In the genomic region with DNA sequence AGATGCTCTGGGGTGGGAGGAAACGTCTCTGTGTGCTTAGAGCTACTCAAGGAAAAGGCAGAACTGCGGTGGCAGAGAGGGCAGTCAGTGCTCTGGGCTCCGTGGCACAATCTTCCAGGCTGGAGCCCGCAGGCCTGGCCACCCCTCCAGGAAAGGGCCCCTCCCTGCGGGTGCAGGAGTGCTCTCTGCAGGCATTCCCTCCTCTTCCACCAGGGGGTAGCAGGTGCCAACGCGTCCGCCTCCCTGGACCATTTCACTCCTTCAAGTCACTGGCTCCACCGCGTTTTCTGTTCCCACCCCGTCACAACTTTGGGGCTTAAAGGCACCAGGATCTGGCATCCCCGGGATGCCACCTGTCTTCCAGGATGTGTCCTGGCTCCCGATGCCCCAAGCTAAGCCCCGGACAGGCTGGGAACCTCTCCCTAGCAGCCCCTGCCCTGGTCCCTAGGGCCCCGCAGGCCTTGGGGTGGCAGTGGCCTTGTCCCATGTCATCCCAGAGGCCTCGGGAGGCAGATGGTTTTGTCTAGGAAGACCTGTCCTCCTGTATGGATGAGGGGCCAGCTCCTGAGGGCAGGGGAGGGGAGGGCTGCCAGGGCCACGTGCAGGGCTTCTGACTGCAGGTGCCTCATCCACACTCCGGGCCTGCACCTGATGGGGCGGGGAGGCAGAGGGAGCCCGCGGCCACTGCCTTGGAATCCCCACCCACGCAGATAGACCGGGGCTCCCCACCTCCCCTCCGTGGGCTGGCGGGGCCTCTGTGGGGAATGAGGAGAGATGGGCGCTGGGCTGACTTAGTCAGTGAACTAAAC, we compare ENCODE assay signal across 1 cellular context.
A peak's percentile ranks its signal among the peaks of the same experiment; 100 is the strongest.
TF ChIP-seq lines count a peak whose summit lies in the region.

No MANE protein-coding gene starts in this region.

TF ChIP-seq in HepG2, 621 proteins besides CTCF, POLR2A, EP300 and RAD21:
- TF ChIP-seq CCAR2 (optimal IDR thresholded peaks at IDR 0.05; ENCODE audit: low read depth, low read length): no peak
- no peak for TF ChIP-seq AGO2 (optimal IDR thresholded peaks at IDR 0.05; ENCODE audit: low read depth, low read length)
- TF ChIP-seq ZSCAN31 (CRISPR knock-in tag; IDR thresholded peaks at IDR 0.05; ENCODE audit: low read depth): no peak
- TF ChIP-seq, protein P1, sequence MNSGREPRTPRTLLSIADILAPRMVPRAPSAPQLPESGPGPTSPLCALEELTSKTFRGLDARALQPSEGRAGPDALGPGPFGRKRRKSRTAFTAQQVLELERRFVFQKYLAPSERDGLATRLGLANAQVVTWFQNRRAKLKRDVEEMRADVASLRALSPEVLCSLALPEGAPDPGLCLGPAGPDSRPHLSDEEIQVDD (CRISPR knock-in tag; IDR thresholded peaks at IDR 0.05; ENCODE audit: borderline replicate concordance): no peak
- TF ChIP-seq KDM2A (CRISPR knock-in tag; IDR thresholded peaks at IDR 0.05; ENCODE audit: borderline replicate concordance, low read depth): peak; percentile 49; the same call in 1 of the 2 replicates
- TF ChIP-seq, protein P2, sequence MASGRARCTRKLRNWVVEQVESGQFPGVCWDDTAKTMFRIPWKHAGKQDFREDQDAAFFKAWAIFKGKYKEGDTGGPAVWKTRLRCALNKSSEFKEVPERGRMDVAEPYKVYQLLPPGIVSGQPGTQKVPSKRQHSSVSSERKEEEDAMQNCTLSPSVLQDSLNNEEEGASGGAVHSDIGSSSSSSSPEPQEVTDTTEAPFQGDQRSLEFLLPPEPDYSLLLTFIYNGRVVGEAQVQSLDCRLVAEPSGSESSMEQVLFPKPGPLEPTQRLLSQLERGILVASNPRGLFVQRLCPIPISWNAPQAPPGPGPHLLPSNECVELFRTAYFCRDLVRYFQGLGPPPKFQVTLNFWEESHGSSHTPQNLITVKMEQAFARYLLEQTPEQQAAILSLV (CRISPR knock-in tag; IDR thresholded peaks at IDR 0.05; ENCODE audit: borderline replicate concordance): 0 out of 2 replicates have a peak, but pooled peaks have one; percentile 14
- no peak for TF ChIP-seq NR2F6 (IDR thresholded peaks at IDR 0.05)
- no peak for TF ChIP-seq NR2F6 (CRISPR knock-in tag; IDR thresholded peaks at IDR 0.05)
- peak; percentile 80 for TF ChIP-seq XRCC5 (optimal IDR thresholded peaks at IDR 0.05; ENCODE audit: low read length)
- TF ChIP-seq, protein P3, sequence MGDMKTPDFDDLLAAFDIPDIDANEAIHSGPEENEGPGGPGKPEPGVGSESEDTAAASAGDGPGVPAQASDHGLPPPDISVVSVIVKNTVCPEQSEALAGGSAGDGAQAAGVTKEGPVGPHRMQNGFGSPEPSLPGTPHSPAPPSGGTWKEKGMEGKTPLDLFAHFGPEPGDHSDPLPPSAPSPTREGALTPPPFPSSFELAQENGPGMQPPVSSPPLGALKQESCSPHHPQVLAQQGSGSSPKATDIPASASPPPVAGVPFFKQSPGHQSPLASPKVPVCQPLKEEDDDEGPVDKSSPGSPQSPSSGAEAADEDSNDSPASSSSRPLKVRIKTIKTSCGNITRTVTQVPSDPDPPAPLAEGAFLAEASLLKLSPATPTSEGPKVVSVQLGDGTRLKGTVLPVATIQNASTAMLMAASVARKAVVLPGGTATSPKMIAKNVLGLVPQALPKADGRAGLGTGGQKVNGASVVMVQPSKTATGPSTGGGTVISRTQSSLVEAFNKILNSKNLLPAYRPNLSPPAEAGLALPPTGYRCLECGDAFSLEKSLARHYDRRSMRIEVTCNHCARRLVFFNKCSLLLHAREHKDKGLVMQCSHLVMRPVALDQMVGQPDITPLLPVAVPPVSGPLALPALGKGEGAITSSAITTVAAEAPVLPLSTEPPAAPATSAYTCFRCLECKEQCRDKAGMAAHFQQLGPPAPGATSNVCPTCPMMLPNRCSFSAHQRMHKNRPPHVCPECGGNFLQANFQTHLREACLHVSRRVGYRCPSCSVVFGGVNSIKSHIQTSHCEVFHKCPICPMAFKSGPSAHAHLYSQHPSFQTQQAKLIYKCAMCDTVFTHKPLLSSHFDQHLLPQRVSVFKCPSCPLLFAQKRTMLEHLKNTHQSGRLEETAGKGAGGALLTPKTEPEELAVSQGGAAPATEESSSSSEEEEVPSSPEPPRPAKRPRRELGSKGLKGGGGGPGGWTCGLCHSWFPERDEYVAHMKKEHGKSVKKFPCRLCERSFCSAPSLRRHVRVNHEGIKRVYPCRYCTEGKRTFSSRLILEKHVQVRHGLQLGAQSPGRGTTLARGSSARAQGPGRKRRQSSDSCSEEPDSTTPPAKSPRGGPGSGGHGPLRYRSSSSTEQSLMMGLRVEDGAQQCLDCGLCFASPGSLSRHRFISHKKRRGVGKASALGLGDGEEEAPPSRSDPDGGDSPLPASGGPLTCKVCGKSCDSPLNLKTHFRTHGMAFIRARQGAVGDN (CRISPR knock-in tag; IDR thresholded peaks at IDR 0.05): peak; percentile 25; the same call in 1 of the 2 replicates
- TF ChIP-seq EED (CRISPR knock-in tag; IDR thresholded peaks at IDR 0.05): 0 out of 2 replicates have a peak, but pooled peaks have one; percentile 16
- TF ChIP-seq MXI1 (IDR thresholded peaks at IDR 0.05; ENCODE audit: borderline replicate concordance, low read depth, low read length): no peak
- TF ChIP-seq, protein P4, sequence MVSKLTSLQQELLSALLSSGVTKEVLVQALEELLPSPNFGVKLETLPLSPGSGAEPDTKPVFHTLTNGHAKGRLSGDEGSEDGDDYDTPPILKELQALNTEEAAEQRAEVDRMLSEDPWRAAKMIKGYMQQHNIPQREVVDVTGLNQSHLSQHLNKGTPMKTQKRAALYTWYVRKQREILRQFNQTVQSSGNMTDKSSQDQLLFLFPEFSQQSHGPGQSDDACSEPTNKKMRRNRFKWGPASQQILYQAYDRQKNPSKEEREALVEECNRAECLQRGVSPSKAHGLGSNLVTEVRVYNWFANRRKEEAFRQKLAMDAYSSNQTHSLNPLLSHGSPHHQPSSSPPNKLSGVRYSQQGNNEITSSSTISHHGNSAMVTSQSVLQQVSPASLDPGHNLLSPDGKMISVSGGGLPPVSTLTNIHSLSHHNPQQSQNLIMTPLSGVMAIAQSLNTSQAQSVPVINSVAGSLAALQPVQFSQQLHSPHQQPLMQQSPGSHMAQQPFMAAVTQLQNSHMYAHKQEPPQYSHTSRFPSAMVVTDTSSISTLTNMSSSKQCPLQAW (CRISPR knock-in tag; IDR thresholded peaks at IDR 0.05): 0 out of 2 replicates have a peak, but pooled peaks have one; percentile 31
- TF ChIP-seq, protein P5, sequence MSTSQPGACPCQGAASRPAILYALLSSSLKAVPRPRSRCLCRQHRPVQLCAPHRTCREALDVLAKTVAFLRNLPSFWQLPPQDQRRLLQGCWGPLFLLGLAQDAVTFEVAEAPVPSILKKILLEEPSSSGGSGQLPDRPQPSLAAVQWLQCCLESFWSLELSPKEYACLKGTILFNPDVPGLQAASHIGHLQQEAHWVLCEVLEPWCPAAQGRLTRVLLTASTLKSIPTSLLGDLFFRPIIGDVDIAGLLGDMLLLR (CRISPR knock-in tag; IDR thresholded peaks at IDR 0.05): no peak
- TF ChIP-seq, protein P6, sequence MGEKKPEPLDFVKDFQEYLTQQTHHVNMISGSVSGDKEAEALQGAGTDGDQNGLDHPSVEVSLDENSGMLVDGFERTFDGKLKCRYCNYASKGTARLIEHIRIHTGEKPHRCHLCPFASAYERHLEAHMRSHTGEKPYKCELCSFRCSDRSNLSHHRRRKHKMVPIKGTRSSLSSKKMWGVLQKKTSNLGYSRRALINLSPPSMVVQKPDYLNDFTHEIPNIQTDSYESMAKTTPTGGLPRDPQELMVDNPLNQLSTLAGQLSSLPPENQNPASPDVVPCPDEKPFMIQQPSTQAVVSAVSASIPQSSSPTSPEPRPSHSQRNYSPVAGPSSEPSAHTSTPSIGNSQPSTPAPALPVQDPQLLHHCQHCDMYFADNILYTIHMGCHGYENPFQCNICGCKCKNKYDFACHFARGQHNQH (CRISPR knock-in tag; IDR thresholded peaks at IDR 0.05): 0 out of 2 replicates have a peak, but pooled peaks have one; percentile 26
- TF ChIP-seq IKZF4 (CRISPR knock-in tag; IDR thresholded peaks at IDR 0.05; ENCODE audit: borderline replicate concordance, low read depth, not compliant biosample characterization): no peak
- no peak for TF ChIP-seq ZNF124 (CRISPR knock-in tag; IDR thresholded peaks at IDR 0.05)
- peak; percentile 61 for TF ChIP-seq STAG1 (CRISPR knock-in tag; IDR thresholded peaks at IDR 0.05)
- TF ChIP-seq, protein P7, sequence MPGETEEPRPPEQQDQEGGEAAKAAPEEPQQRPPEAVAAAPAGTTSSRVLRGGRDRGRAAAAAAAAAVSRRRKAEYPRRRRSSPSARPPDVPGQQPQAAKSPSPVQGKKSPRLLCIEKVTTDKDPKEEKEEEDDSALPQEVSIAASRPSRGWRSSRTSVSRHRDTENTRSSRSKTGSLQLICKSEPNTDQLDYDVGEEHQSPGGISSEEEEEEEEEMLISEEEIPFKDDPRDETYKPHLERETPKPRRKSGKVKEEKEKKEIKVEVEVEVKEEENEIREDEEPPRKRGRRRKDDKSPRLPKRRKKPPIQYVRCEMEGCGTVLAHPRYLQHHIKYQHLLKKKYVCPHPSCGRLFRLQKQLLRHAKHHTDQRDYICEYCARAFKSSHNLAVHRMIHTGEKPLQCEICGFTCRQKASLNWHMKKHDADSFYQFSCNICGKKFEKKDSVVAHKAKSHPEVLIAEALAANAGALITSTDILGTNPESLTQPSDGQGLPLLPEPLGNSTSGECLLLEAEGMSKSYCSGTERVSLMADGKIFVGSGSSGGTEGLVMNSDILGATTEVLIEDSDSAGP (CRISPR knock-in tag; IDR thresholded peaks at IDR 0.05; ENCODE audit: borderline replicate concordance): 0 out of 2 replicates have a peak, but pooled peaks have one; percentile 27
- no peak for TF ChIP-seq NFIB (CRISPR knock-in tag; IDR thresholded peaks at IDR 0.05; ENCODE audit: borderline replicate concordance)
- TF ChIP-seq, protein P8, sequence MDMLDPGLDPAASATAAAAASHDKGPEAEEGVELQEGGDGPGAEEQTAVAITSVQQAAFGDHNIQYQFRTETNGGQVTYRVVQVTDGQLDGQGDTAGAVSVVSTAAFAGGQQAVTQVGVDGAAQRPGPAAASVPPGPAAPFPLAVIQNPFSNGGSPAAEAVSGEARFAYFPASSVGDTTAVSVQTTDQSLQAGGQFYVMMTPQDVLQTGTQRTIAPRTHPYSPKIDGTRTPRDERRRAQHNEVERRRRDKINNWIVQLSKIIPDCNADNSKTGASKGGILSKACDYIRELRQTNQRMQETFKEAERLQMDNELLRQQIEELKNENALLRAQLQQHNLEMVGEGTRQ (IDR thresholded peaks at IDR 0.05; ENCODE audit: low read depth, low read length): no peak
- TF ChIP-seq, protein P8 (CRISPR knock-in tag; IDR thresholded peaks at IDR 0.05; ENCODE audit: borderline replicate concordance): no peak
- TF ChIP-seq, protein P9, sequence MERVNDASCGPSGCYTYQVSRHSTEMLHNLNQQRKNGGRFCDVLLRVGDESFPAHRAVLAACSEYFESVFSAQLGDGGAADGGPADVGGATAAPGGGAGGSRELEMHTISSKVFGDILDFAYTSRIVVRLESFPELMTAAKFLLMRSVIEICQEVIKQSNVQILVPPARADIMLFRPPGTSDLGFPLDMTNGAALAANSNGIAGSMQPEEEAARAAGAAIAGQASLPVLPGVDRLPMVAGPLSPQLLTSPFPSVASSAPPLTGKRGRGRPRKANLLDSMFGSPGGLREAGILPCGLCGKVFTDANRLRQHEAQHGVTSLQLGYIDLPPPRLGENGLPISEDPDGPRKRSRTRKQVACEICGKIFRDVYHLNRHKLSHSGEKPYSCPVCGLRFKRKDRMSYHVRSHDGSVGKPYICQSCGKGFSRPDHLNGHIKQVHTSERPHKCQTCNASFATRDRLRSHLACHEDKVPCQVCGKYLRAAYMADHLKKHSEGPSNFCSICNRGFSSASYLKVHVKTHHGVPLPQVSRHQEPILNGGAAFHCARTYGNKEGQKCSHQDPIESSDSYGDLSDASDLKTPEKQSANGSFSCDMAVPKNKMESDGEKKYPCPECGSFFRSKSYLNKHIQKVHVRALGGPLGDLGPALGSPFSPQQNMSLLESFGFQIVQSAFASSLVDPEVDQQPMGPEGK (CRISPR knock-in tag; IDR thresholded peaks at IDR 0.05): peak; percentile 83
- TF ChIP-seq, protein P10, sequence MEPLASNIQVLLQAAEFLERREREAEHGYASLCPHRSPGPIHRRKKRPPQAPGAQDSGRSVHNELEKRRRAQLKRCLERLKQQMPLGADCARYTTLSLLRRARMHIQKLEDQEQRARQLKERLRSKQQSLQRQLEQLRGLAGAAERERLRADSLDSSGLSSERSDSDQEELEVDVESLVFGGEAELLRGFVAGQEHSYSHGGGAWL (CRISPR knock-in tag; IDR thresholded peaks at IDR 0.05): 0 out of 2 replicates have a peak, but pooled peaks have one; percentile 0
- peak; percentile 38; the same call in 1 of the 2 replicates for TF ChIP-seq HNRNPL (IDR thresholded peaks at IDR 0.05; ENCODE audit: low read depth, low read length)
- TF ChIP-seq RFXANK (CRISPR knock-in tag; IDR thresholded peaks at IDR 0.05): no peak
- TF ChIP-seq, protein P11, sequence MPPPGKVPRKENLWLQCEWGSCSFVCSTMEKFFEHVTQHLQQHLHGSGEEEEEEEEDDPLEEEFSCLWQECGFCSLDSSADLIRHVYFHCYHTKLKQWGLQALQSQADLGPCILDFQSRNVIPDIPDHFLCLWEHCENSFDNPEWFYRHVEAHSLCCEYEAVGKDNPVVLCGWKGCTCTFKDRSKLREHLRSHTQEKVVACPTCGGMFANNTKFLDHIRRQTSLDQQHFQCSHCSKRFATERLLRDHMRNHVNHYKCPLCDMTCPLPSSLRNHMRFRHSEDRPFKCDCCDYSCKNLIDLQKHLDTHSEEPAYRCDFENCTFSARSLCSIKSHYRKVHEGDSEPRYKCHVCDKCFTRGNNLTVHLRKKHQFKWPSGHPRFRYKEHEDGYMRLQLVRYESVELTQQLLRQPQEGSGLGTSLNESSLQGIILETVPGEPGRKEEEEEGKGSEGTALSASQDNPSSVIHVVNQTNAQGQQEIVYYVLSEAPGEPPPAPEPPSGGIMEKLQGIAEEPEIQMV (CRISPR knock-in tag; IDR thresholded peaks at IDR 0.05; ENCODE audit: low read depth): 0 out of 2 replicates have a peak, but pooled peaks have one; percentile 50
- no peak for TF ChIP-seq ZFY (CRISPR knock-in tag; IDR thresholded peaks at IDR 0.05)
- peak; percentile 9; the same call in 1 of the 2 replicates for TF ChIP-seq SMC3 (IDR thresholded peaks at IDR 0.05; ENCODE audit: low read length)
- TF ChIP-seq, protein P12, sequence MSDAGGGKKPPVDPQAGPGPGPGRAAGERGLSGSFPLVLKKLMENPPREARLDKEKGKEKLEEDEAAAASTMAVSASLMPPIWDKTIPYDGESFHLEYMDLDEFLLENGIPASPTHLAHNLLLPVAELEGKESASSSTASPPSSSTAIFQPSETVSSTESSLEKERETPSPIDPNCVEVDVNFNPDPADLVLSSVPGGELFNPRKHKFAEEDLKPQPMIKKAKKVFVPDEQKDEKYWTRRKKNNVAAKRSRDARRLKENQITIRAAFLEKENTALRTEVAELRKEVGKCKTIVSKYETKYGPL (CRISPR knock-in tag; IDR thresholded peaks at IDR 0.05): no peak
- no peak for TF ChIP-seq ZNF850 (CRISPR knock-in tag; conservative IDR thresholded peaks at IDR 0.05)
